In the genomic region with DNA sequence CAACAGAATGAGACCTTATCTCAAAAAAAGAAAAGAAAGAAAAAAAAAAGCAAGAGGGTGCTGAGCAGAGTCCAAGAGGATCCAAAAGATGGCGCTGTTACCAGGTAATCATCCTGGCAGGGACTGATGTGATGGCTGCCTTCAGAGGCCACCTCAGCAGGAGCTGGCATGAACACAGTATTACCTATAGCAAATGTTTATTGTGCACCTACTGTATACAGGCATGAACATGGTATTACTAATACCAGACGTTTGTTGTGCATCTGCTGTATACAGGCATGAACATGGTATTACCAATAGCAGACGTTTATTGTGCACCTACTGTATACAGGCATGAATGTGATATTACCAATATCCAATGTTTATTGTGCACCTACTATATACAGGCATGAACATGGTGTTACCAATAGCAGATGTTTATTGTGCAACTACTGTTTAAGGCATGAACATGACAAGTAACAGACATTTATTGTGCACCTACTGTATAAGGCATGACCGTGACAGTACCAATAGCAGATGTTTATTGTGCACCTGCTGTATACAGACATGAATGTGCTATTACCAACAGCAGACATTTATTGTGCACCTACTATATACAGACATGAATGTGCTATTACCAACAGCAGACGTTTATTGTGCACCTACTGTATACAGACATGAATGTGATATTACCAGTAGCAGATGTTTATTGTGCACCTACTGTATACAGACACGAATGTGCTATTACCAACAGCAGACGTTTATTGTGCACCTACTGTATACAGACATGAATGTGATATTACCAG, we compare ENCODE assay signal across 9 cellular contexts.
DNase-seq lines count a peak whose midpoint lies in the region; ATAC-seq, FAIRE-seq and TF ChIP-seq lines count a peak whose summit lies in the region.
"Had no signal": no experiment of that assay in that cellular context is flagged by ENCODE, and none has a peak within 500 bp of the region (broad histone marks: within the 10 kb centered on the region; RNA-seq: fewer than 3 reads in every experiment).

No MANE protein-coding gene starts in this region.

- FAIRE-seq in GM12891 (lab: Jason Lieb, UNC) = peak; percentile 72

- H3K4me3 ChIP-seq in AG10803 (ENCODE audit: low read length) (no peak overlapping the region), OCI-LY1 (ENCODE audit: low read depth, low read length, poor library complexity, severe bottlenecking) (no peak overlapping the region), foreskin fibroblast (ENCODE audit: low read depth in 1 of 2, low read length in 2 of 2) (no peak overlapping the region)

- H4K20me1 ChIP-seq in OCI-LY1 (ENCODE audit: insufficient read depth, low read length) = no peaks in the 10 kb centered on the region

- H3K27ac ChIP-seq in OCI-LY1 (ENCODE audit: low read depth, low read length, poor library complexity, severe bottlenecking) (no peak overlapping the region), RWPE1 (no peak overlapping the region)

- TF ChIP-seq CTCF in AG10803 (conservative IDR thresholded peaks at IDR 0.05; ENCODE audit: low read length) (peak; percentile 39), OCI-LY1 (IDR thresholded peaks at IDR 0.05; ENCODE audit: low read length) (peak; percentile 59), foreskin fibroblast (IDR thresholded peaks at IDR 0.05; ENCODE audit: low read depth, low read length) (peak; percentile 42), RWPE1 (conservative IDR thresholded peaks at IDR 0.05; ENCODE audit: low read depth) (no peak)

- no peak for ATAC-seq in HG03342 (IDR thresholded peaks at IDR 0.05; ENCODE audit: unreplicated experiment)

- no peaks in the 10 kb centered on the region for H3K9me3 ChIP-seq in OCI-LY1 (ENCODE audit: low read length)

- no peaks in the 10 kb centered on the region for H3K4me1 ChIP-seq in OCI-LY1 (ENCODE audit: insufficient read depth, low read length, severe bottlenecking)

- H3K79me2 ChIP-seq in OCI-LY1 (ENCODE audit: insufficient read depth, low read length) = no peaks in the 10 kb centered on the region

- no peak overlapping the region for H3K9ac ChIP-seq in OCI-LY1 (ENCODE audit: low read length)

- CTCF ChIA-PET in RWPE1 (lab: Yijun Ruan, JAX) = interaction anchor here (0.5 to 1.1 kb wide), 4 partner anchors 11 to 950 kb away, joined by 3 to 4 read pairs (median 4); a partner anchor contains a TSS

- no peak for TF ChIP-seq POLR2A in GM12891 (IDR thresholded peaks at IDR 0.05; ENCODE audit: low read depth, low read length)

- POLR2A ChIA-PET in RWPE1 (lab: Yijun Ruan, JAX; ENCODE audit: low non-redundant PET) = no interaction called here

- no peaks in the 10 kb centered on the region for H3F3A ChIP-seq in OCI-LY1 (ENCODE audit: insufficient read depth, low read length)

- no peaks in the 10 kb centered on the region for H3K36me3 ChIP-seq in OCI-LY1 (ENCODE audit: insufficient read depth, low read length)

- no peak for DNase-seq in AG10803 (ENCODE audit: low read depth)
- DNase-seq in GM12891 (ENCODE audit: insufficient read length, low spot score) = no peak
- DNase-seq in foreskin fibroblast = peak in 1 of 2 donors; percentile 24
- DNase-seq in inferior parietal cortex (ENCODE audit: extremely low spot score) = no peak
- DNase-seq in DMS79 (lab: John Stamatoyannopoulos, UW) = no peak
- DNase-seq in RWPE1 (ENCODE audit: low spot score) = no peak
- DNase-seq: midbrain had no signal

- no peak overlapping the region for H3K4me2 ChIP-seq in OCI-LY1 (ENCODE audit: low read length)

- H3K27me3 ChIP-seq in OCI-LY1 (ENCODE audit: insufficient read depth, low read length) = no peaks in the 10 kb centered on the region

- no peaks in the 10 kb centered on the region for H3K9me2 ChIP-seq in OCI-LY1 (ENCODE audit: low read depth, low read length)

- H2AFZ ChIP-seq in OCI-LY1 (ENCODE audit: low read length) = no peak overlapping the region

TF ChIP-seq in GM12891, 5 proteins besides CTCF, POLR2A, EP300 and RAD21:
- TF ChIP-seq TAF1 (IDR thresholded peaks at IDR 0.05; ENCODE audit: low read depth, low read length) (no peak), PAX5 (IDR thresholded peaks at IDR 0.05; ENCODE audit: insufficient read depth, low read length, severe bottlenecking) (no peak), SPI1 (IDR thresholded peaks at IDR 0.05; ENCODE audit: low read depth, low read length) (no peak), POU2F2 (IDR thresholded peaks at IDR 0.05; ENCODE audit: low read depth, low read length) (no peak), POLR2AphosphoS5 (IDR thresholded peaks at IDR 0.05; ENCODE audit: low read depth, low read length) (no peak)
